Comparison of ENCODE assay signal across 28 cellular contexts in genomic region chr12:113926792-113927191, GRCh38. TPM values are rescaled to one million over a fixed set of nuclear protein-coding genes. Genes with fewer than 3 reads are reported as not detected.
DNase-seq lines count a peak whose midpoint lies in the region; TF ChIP-seq lines count a peak whose summit lies in the region.
"Had no signal": no experiment of that assay in that cellular context is flagged by ENCODE, and none has a peak within 500 bp of the region (broad histone marks: within the 10 kb centered on the region; RNA-seq: fewer than 3 reads in every experiment).

No MANE protein-coding gene starts in this region.

- intact Hi-C loops in activated T-helper 1 cell treated with anti-CD3 and anti-CD28 coated beads, Interleukin-12 subunit alpha, Interleukin-12 subunit beta, Interleukin-2, Interleukin-4 antibody, amounts not matched to agents 30 ng/mL and 10 ng/mL and 1 ng/mL, durations not matched to agents 14 hours and 24 hours and 36 hours (cut with micrococcal nuclease): no loop called here

- H2AFZ ChIP-seq in H9 (ENCODE audit: low read length) (no peak overlapping the region), mesenchymal stem cell (ENCODE audit: low read depth, low read length) (no peak overlapping the region)
- H2AFZ ChIP-seq: parathyroid adenoma had no signal

- H4K5ac ChIP-seq in H9 (ENCODE audit: insufficient read length, low read depth, low read length): no peak overlapping the region

- H4K91ac ChIP-seq in H9 (ENCODE audit: insufficient read length, low read depth, low read length): no peak overlapping the region
- H4K91ac ChIP-seq in mesenchymal stem cell (ENCODE audit: low read length): no peak overlapping the region

- no peak overlapping the region for H2BK120ac ChIP-seq in H9 (ENCODE audit: low read depth, low read length, poor library complexity, severe bottlenecking)
- no peak overlapping the region for H2BK120ac ChIP-seq in mesenchymal stem cell (ENCODE audit: low read depth, low read length)

- no peak overlapping the region for H3K4me2 ChIP-seq in H9 (ENCODE audit: insufficient read depth, insufficient read length, low read length)
- H3K4me2 ChIP-seq in mesenchymal stem cell (ENCODE audit: low read length, poor library complexity, severe bottlenecking): no peak overlapping the region

- H2BK5ac ChIP-seq in H9 (ENCODE audit: insufficient read length, low read length) (no peak overlapping the region), mesenchymal stem cell (ENCODE audit: low read depth, low read length, poor library complexity, severe bottlenecking) (no peak overlapping the region)

- H3K23ac ChIP-seq in H9 (ENCODE audit: insufficient read length, low read depth, low read length) (no peak overlapping the region), mesenchymal stem cell (ENCODE audit: low read length in 2 of 2) (no peak overlapping the region)

- no peaks in the 10 kb centered on the region for H3K4me1 ChIP-seq in H9 (ENCODE audit: insufficient read depth, low read length)
- H3K4me1 ChIP-seq in mesenchymal stem cell (ENCODE audit: control insufficient read depth, insufficient read depth, low read depth, low read length): peaks cover 7% of the 10 kb centered on the region
- H3K4me1 ChIP-seq: breast epithelium, left ventricle myocardium inferior, parathyroid adenoma, SJSA1 had no signal

- no peaks in the 10 kb centered on the region for H3K27me3 Mint-ChIP-seq in T-helper 1 cell treated with Interleukin-12 subunit alpha and Interleukin-12 subunit beta and Interleukin-4 antibody, amounts not matched to agents 30 μg/mL and 1 μg/mL, for 36 hours (ENCODE audit: low read depth)
- H3K27me3 Mint-ChIP-seq in H9 (ENCODE audit: low read depth): no peaks in the 10 kb centered on the region
- H3K27me3 Mint-ChIP-seq in activated T-helper 1 cell treated with anti-CD3 and anti-CD28 coated beads, Interleukin-12 subunit alpha, Interleukin-12 subunit beta, Interleukin-2, Interleukin-4 antibody, amounts not matched to agents 30 ng/mL and 10 ng/mL and 1 ng/mL, durations not matched to agents 14 hours and 24 hours and 36 hours (ENCODE audit: insufficient read depth): no peaks in the 10 kb centered on the region
- H3K27me3 Mint-ChIP-seq: activated T-cell treated with anti-CD3 and anti-CD28 coated beads, Interleukin-2, amount 50 U/mL, for 24 hours; CD4-positive, CD25-positive, alpha-beta regulatory T cell; effector memory CD8-positive, alpha-beta T cell had no signal

- H4K20me1 ChIP-seq in H9 (ENCODE audit: control insufficient read depth, insufficient read depth, insufficient read length): no peaks in the 10 kb centered on the region

- H3K27ac ChIP-seq in H9 (ENCODE audit: insufficient read length, low read depth, low read length) (no peak overlapping the region), mesenchymal stem cell (ENCODE audit: low read length, poor library complexity, severe bottlenecking) (no peak overlapping the region)
- H3K27ac ChIP-seq: 22Rv1, breast epithelium, left ventricle myocardium inferior, parathyroid adenoma, RWPE1, SJSA1 had no signal

- H3K4me3 Mint-ChIP-seq in T-helper 1 cell treated with Interleukin-12 subunit alpha and Interleukin-12 subunit beta and Interleukin-4 antibody, amounts not matched to agents 30 μg/mL and 1 μg/mL, for 36 hours: peak overlapping the region; percentile 42
- no peak overlapping the region for H3K4me3 Mint-ChIP-seq in H9
- H3K4me3 Mint-ChIP-seq in activated T-helper 1 cell treated with anti-CD3 and anti-CD28 coated beads, Interleukin-12 subunit alpha, Interleukin-12 subunit beta, Interleukin-2, Interleukin-4 antibody, amounts not matched to agents 30 ng/mL and 10 ng/mL and 1 ng/mL, durations not matched to agents 14 hours and 24 hours and 36 hours: no peak overlapping the region
- H3K4me3 Mint-ChIP-seq: activated T-cell treated with anti-CD3 and anti-CD28 coated beads, Interleukin-2, amount 50 U/mL, for 24 hours; CD4-positive, CD25-positive, alpha-beta regulatory T cell; effector memory CD8-positive, alpha-beta T cell had no signal

- H2BK15ac ChIP-seq in H9 (ENCODE audit: low read depth, low read length) (no peak overlapping the region), mesenchymal stem cell (ENCODE audit: low read depth, poor library complexity, severe bottlenecking) (no peak overlapping the region)

- no peaks in the 10 kb centered on the region for H3K9me3 Mint-ChIP-seq in T-helper 1 cell treated with Interleukin-12 subunit alpha and Interleukin-12 subunit beta and Interleukin-4 antibody, amounts not matched to agents 30 μg/mL and 1 μg/mL, for 36 hours
- no peaks in the 10 kb centered on the region; a peak in 1 of 5 replicates for H3K9me3 Mint-ChIP-seq in H9
- no peaks in the 10 kb centered on the region for H3K9me3 Mint-ChIP-seq in activated T-helper 1 cell treated with anti-CD3 and anti-CD28 coated beads, Interleukin-12 subunit alpha, Interleukin-12 subunit beta, Interleukin-2, Interleukin-4 antibody, amounts not matched to agents 30 ng/mL and 10 ng/mL and 1 ng/mL, durations not matched to agents 14 hours and 24 hours and 36 hours
- H3K9me3 Mint-ChIP-seq: activated T-cell treated with anti-CD3 and anti-CD28 coated beads, Interleukin-2, amount 50 U/mL, for 24 hours; CD4-positive, CD25-positive, alpha-beta regulatory T cell; effector memory CD8-positive, alpha-beta T cell had no signal

- peak overlapping the region; percentile 72 for H3K27ac Mint-ChIP-seq in T-helper 1 cell treated with Interleukin-12 subunit alpha and Interleukin-12 subunit beta and Interleukin-4 antibody, amounts not matched to agents 30 μg/mL and 1 μg/mL, for 36 hours
- peak overlapping the region; percentile 17 to 52 (median 19); a peak in 3 of 7 replicates for H3K27ac Mint-ChIP-seq in H9
- H3K27ac Mint-ChIP-seq in activated T-helper 1 cell treated with anti-CD3 and anti-CD28 coated beads, Interleukin-12 subunit alpha, Interleukin-12 subunit beta, Interleukin-2, Interleukin-4 antibody, amounts not matched to agents 30 ng/mL and 10 ng/mL and 1 ng/mL, durations not matched to agents 14 hours and 24 hours and 36 hours: peak overlapping the region; percentile 13
- H3K27ac Mint-ChIP-seq: activated T-cell treated with anti-CD3 and anti-CD28 coated beads, Interleukin-2, amount 50 U/mL, for 24 hours had no signal

- H2BK20ac ChIP-seq in H9 (ENCODE audit: low read depth, low read length, poor library complexity, severe bottlenecking): no peak overlapping the region

- no peak overlapping the region for H2AK5ac ChIP-seq in H9 (ENCODE audit: insufficient read length, low read length)
- no peak overlapping the region for H2AK5ac ChIP-seq in mesenchymal stem cell (ENCODE audit: low read length, severe bottlenecking)

- TF ChIP-seq CTCF in H9 (conservative IDR thresholded peaks at IDR 0.05): no peak

- H3K4me3 ChIP-seq in mesenchymal stem cell (ENCODE audit: insufficient read depth in 1 of 2, low read depth in 1 of 2, low read length in 2 of 2): no peak overlapping the region
- H3K4me3 ChIP-seq: breast epithelium, left ventricle myocardium inferior, SJSA1 had no signal

- H3K9ac ChIP-seq in H9 (ENCODE audit: extremely low read depth, insufficient read length, low read length): no peak overlapping the region
- H3K9ac ChIP-seq in mesenchymal stem cell (ENCODE audit: low read length): no peak overlapping the region
- H3K9ac ChIP-seq: parathyroid adenoma had no signal

- peaks cover 43 to 77% of the 10 kb centered on the region in 2 experiments for H3K36me3 ChIP-seq in mesenchymal stem cell (ENCODE audit: control insufficient read depth in 1 of 2, insufficient read depth in 2 of 2, low read depth in 1 of 2, low read length in 2 of 2)
- H3K36me3 ChIP-seq: breast epithelium had no signal

- peaks cover 35% of the 10 kb centered on the region for H3K36me3 Mint-ChIP-seq in T-helper 1 cell treated with Interleukin-12 subunit alpha and Interleukin-12 subunit beta and Interleukin-4 antibody, amounts not matched to agents 30 μg/mL and 1 μg/mL, for 36 hours (ENCODE audit: low read depth)
- peaks cover 27 to 53% (median 50%) of the 10 kb centered on the region in 3 experiments; a peak in 6 of 7 replicates for H3K36me3 Mint-ChIP-seq in H9 (ENCODE audit: insufficient read depth in 1 of 3, low read depth in 3 of 3)
- peaks cover 56% of the 10 kb centered on the region for H3K36me3 Mint-ChIP-seq in activated T-helper 1 cell treated with anti-CD3 and anti-CD28 coated beads, Interleukin-12 subunit alpha, Interleukin-12 subunit beta, Interleukin-2, Interleukin-4 antibody, amounts not matched to agents 30 ng/mL and 10 ng/mL and 1 ng/mL, durations not matched to agents 14 hours and 24 hours and 36 hours (ENCODE audit: low read depth)

- DNase-seq in T-helper 1 cell (no peak), H9 (no peak), mesenchymal stem cell (peak; percentile 72), NCI-H187 treated with DMSO at 0.1 percent for 48 hours (lab: John Stamatoyannopoulos, UW) (no peak), ecto neural progenitor cell (ENCODE audit: low spot score) (no peak)
- no peak for DNase-seq in activated T-helper 1 cell treated with anti-CD3 and anti-CD28 coated beads, Interleukin-12 subunit alpha, Interleukin-12 subunit beta, Interleukin-2, Interleukin-4 antibody, amounts not matched to agents 30 ng/mL and 10 ng/mL and 1 ng/mL, durations not matched to agents 14 hours and 24 hours and 36 hours (ENCODE audit: low spot score)
- no peak for DNase-seq in effector CD4-positive, alpha-beta T cell
- DNase-seq: activated naive CD4-positive, alpha-beta T cell; activated T-cell treated with anti-CD3 and anti-CD28 coated beads, Interleukin-2, amount 50 U/mL, for 24 hours; Calu3; DMS79 treated with DMSO at 0.1 percent for 48 hours; effector memory CD8-positive, alpha-beta T cell; erythroblast; GDM1; glutamatergic neuron; left ventricle myocardium inferior; mesendoderm; NCI-H1092; NCI-H1694; small intestine; stimulated activated naive CD4-positive, alpha-beta T cell treated with Interleukin-2 at 50 U/mL for 16 hours had no signal

- WGBS in H9 (ENCODE audit: extremely low coverage, insufficient read length, low lambda C conversion rate): no CpG with 5 or more reads among the region's 8 CpGs
- 73% methylated on average over 7 of the region's 8 CpGs for WGBS in mesenchymal stem cell

- H3K9me3 ChIP-seq in H9 (ENCODE audit: control insufficient read depth, low read depth, low read length) (no peaks in the 10 kb centered on the region), mesenchymal stem cell (ENCODE audit: control insufficient read depth, low read length) (no peaks in the 10 kb centered on the region)
- H3K9me3 ChIP-seq: breast epithelium, left ventricle myocardium inferior, SJSA1 had no signal

- no peaks in the 10 kb centered on the region for H3K27me3 ChIP-seq in H9 (ENCODE audit: insufficient read depth, low read length)
- no peaks in the 10 kb centered on the region for H3K27me3 ChIP-seq in mesenchymal stem cell (ENCODE audit: control insufficient read depth in 1 of 2, insufficient read depth in 1 of 2, low read length in 2 of 2)
- H3K27me3 ChIP-seq: breast epithelium, SJSA1 had no signal

- H3K4me1 Mint-ChIP-seq in T-helper 1 cell treated with Interleukin-12 subunit alpha and Interleukin-12 subunit beta and Interleukin-4 antibody, amounts not matched to agents 30 μg/mL and 1 μg/mL, for 36 hours (ENCODE audit: low read depth): peaks cover 19% of the 10 kb centered on the region
- peaks cover 18 to 50% of the 10 kb centered on the region in 2 experiments for H3K4me1 Mint-ChIP-seq in H9
- H3K4me1 Mint-ChIP-seq in activated T-helper 1 cell treated with anti-CD3 and anti-CD28 coated beads, Interleukin-12 subunit alpha, Interleukin-12 subunit beta, Interleukin-2, Interleukin-4 antibody, amounts not matched to agents 30 ng/mL and 10 ng/mL and 1 ng/mL, durations not matched to agents 14 hours and 24 hours and 36 hours (ENCODE audit: low read depth): peaks cover 21% of the 10 kb centered on the region

- H3K4ac ChIP-seq in H9 (ENCODE audit: low read depth, low read length): no peak overlapping the region
- no peak overlapping the region for H3K4ac ChIP-seq in mesenchymal stem cell (ENCODE audit: low read depth in 1 of 2, low read length in 2 of 2)

- no peaks in the 10 kb centered on the region for H3K23me2 ChIP-seq in H9 (ENCODE audit: insufficient read length, low read depth, low read length, poor library complexity, severe bottlenecking)

- H4K8ac ChIP-seq in H9 (replicated peaks; ENCODE audit: insufficient read length, low read depth, low read length) (no peak overlapping the region), mesenchymal stem cell (ENCODE audit: low read length) (no peak overlapping the region)

- H3K18ac ChIP-seq in H9 (ENCODE audit: insufficient read length, low read depth, low read length): no peak overlapping the region
- no peak overlapping the region for H3K18ac ChIP-seq in mesenchymal stem cell (ENCODE audit: low read depth in 1 of 2, low read length in 2 of 2)

- H3K79me1 ChIP-seq in H9 (ENCODE audit: insufficient read depth, low read depth, low read length, poor library complexity, severe bottlenecking): no peaks in the 10 kb centered on the region
- H3K79me1 ChIP-seq in mesenchymal stem cell (replicated peaks; ENCODE audit: low read length, poor library complexity, severe bottlenecking): peaks cover 18% of the 10 kb centered on the region

- no peak overlapping the region for H3K56ac ChIP-seq in H9 (ENCODE audit: insufficient read length, low read depth, low read length)

- H3K14ac ChIP-seq in H9 (ENCODE audit: insufficient read depth, low read length) (no peak overlapping the region), mesenchymal stem cell (ENCODE audit: low read length in 2 of 2) (no peak overlapping the region)

- H3K79me2 ChIP-seq in H9 (ENCODE audit: insufficient read depth, low read length): no peaks in the 10 kb centered on the region
- H3K79me2 ChIP-seq: parathyroid adenoma had no signal

- H3T11ph ChIP-seq in H9 (ENCODE audit: low read length): no peak overlapping the region

- no peak overlapping the region for H2BK12ac ChIP-seq in H9 (ENCODE audit: insufficient read length, low read depth, low read length)
- H2BK12ac ChIP-seq in mesenchymal stem cell (ENCODE audit: low read length in 2 of 2): no peak overlapping the region

RNA-seq across cellular contexts. Expression of gene RBM19, which starts 39.3 kb away (rescaled TPM):
- 32.2 and 33.1 TPM in 2 replicates for total RNA-seq in H9 (2021)
- total RNA-seq in activated T-helper 1 cell treated with anti-CD3 and anti-CD28 coated beads, Interleukin-12 subunit alpha, Interleukin-12 subunit beta, Interleukin-2, Interleukin-4 antibody, amounts not matched to agents 30 ng/mL and 10 ng/mL and 1 ng/mL, durations not matched to agents 14 hours and 24 hours and 36 hours: 102 TPM in 2 replicates
- polyA plus RNA-seq in mesenchymal stem cell (2013, experiment 1 of 2): 18.0 TPM
- 17.6 TPM for polyA plus RNA-seq in mesenchymal stem cell (2013, experiment 2 of 2)

Comparison
In these comparisons a context has a peak if more than half of its experiments do, and no peak if none do; other contexts are left out.
1. H3K27ac Mint-ChIP-seq: peak in every context shown above with its lines; median percentile 72 in T-helper 1 cell treated with Interleukin-12 subunit alpha and Interleukin-12 subunit beta and Interleukin-4 antibody, amounts not matched to agents 30 μg/mL and 1 μg/mL, for 36 hours; 19 in H9; 13 in activated T-helper 1 cell treated with anti-CD3 and anti-CD28 coated beads, Interleukin-12 subunit alpha, Interleukin-12 subunit beta, Interleukin-2, Interleukin-4 antibody, amounts not matched to agents 30 ng/mL and 10 ng/mL and 1 ng/mL, durations not matched to agents 14 hours and 24 hours and 36 hours.